1 cellular context compared by ENCODE assay signal in the genomic region with DNA sequence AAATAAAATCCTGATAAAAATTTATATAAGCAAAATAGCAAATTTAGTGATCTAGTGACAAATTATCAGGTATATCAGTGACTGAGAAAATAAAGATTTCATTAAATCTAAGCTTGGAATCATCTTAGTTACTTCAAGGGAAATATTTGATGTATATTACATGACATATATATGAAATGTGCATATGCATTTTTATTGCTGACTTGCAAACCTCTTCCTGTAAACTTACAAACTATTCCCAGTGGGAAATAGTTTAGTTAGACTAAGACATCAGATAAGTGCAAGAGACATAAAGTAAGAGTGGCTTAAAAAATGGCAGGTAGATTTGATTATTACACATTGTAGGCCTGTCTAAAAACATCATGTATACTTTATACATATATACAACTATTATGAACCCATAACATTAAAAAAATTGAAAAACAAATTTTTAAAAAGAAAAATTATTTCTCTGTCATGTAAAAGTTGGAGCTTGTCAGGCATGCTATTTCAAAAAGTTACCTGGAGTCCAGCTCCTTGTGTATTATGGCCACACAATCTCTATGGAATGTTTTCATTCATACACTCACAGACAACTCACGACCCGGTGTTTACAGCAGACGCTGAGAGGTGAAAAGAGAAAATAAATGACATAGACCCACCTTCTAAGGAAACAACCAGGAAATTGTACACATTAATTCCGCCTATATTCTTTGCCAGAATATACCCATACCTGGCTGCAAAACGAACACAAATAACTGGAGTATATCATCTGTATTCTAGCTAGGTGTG.
TF ChIP-seq lines count a peak whose summit lies in the region.

No MANE protein-coding gene starts in this region.

TF ChIP-seq in SK-N-SH, 30 proteins besides CTCF, POLR2A, EP300 and RAD21 (continued from another document):
- TF ChIP-seq TEAD4 (IDR thresholded peaks at IDR 0.05; ENCODE audit: borderline replicate concordance, insufficient read depth) (no peak), YY1 (IDR thresholded peaks at IDR 0.05; ENCODE audit: low read depth) (no peak), TAF1 (IDR thresholded peaks at IDR 0.05; ENCODE audit: borderline replicate concordance, low read depth, low read length) (no peak), SIN3A (IDR thresholded peaks at IDR 0.05; ENCODE audit: borderline replicate concordance, low read depth, low read length) (no peak), ELF1 (IDR thresholded peaks at IDR 0.05) (no peak), GATA2 (CRISPR knock-in tag; IDR thresholded peaks at IDR 0.05) (no peak), RXRA (IDR thresholded peaks at IDR 0.05; ENCODE audit: borderline replicate concordance, low read depth) (no peak)
